Comparison of ENCODE assay signal across 8 cellular contexts in genomic region chr17:49315551-49315951, GRCh38. TPM values are rescaled to one million over a fixed set of nuclear protein-coding genes. Genes with fewer than 3 reads are reported as not detected.
DNase-seq lines count a peak whose midpoint lies in the region; ATAC-seq and TF ChIP-seq lines count a peak whose summit lies in the region.

No MANE protein-coding gene starts in this region.

- H2AFZ ChIP-seq in Karpas-422 (ENCODE audit: low read length) = no peak overlapping the region
- H2AFZ ChIP-seq in neural progenitor cell (replicated peaks) = no peak overlapping the region

- peak overlapping the region; percentile 38 for H3K9ac ChIP-seq in Karpas-422 (ENCODE audit: low read length)
- no peak overlapping the region for H3K9ac ChIP-seq in neural progenitor cell

- H4K20me1 ChIP-seq in Karpas-422 (ENCODE audit: insufficient read depth, low read depth, low read length) (no peaks in the 10 kb centered on the region), neural progenitor cell (ENCODE audit: low read depth) (peaks cover 20% of the 10 kb centered on the region)

- H3K9me3 Mint-ChIP-seq in activated T-helper 17 cell treated with anti-CD3 and anti-CD28 coated beads, Interleukin-2, amount 50 U/mL, for 72 hours = no peaks in the 10 kb centered on the region
- no peaks in the 10 kb centered on the region for H3K9me3 Mint-ChIP-seq in neural progenitor cell
- H3K9me3 Mint-ChIP-seq in stimulated activated naive CD8-positive, alpha-beta T cell treated with anti-CD3 and anti-CD28 coated beads, Interleukin-15, amount 100 ng/mL, for 72 hours = no peaks in the 10 kb centered on the region

- peaks cover 17% of the 10 kb centered on the region for H3K4me1 Mint-ChIP-seq in activated T-helper 17 cell treated with anti-CD3 and anti-CD28 coated beads, Interleukin-2, amount 50 U/mL, for 72 hours
- peaks cover 7% of the 10 kb centered on the region for H3K4me1 Mint-ChIP-seq in neural progenitor cell
- peaks cover 24% of the 10 kb centered on the region for H3K4me1 Mint-ChIP-seq in stimulated activated naive CD8-positive, alpha-beta T cell treated with anti-CD3 and anti-CD28 coated beads, Interleukin-15, amount 100 ng/mL, for 72 hours

- no peaks in the 10 kb centered on the region for H3K9me3 ChIP-seq in Karpas-422 (ENCODE audit: low read length)
- H3K9me3 ChIP-seq in neural progenitor cell (ENCODE audit: low read depth) = no peaks in the 10 kb centered on the region

- H3K27me3 ChIP-seq in Karpas-422 (ENCODE audit: low read length) (no peaks in the 10 kb centered on the region), neural progenitor cell (no peaks in the 10 kb centered on the region)

- H3K9me2 ChIP-seq in Karpas-422 (replicated peaks; ENCODE audit: insufficient read depth, low read length) = no peaks in the 10 kb centered on the region

- TF ChIP-seq CTCF in RWPE1 (conservative IDR thresholded peaks at IDR 0.05; ENCODE audit: low read depth) (peak; percentile 92), fibroblast of pulmonary artery (IDR thresholded peaks at IDR 0.05; ENCODE audit: low read length, missing control alignments) (peak; percentile 84), neural progenitor cell (IDR thresholded peaks at IDR 0.05) (peak; percentile 70)

- peak overlapping the region; percentile 51 for H3K27ac Mint-ChIP-seq in activated T-helper 17 cell treated with anti-CD3 and anti-CD28 coated beads, Interleukin-2, amount 50 U/mL, for 72 hours
- no peak overlapping the region for H3K27ac Mint-ChIP-seq in neural progenitor cell
- H3K27ac Mint-ChIP-seq in stimulated activated naive CD8-positive, alpha-beta T cell treated with anti-CD3 and anti-CD28 coated beads, Interleukin-15, amount 100 ng/mL, for 72 hours = peak overlapping the region in 1 of 2 donors; percentile 33

- H3K79me2 ChIP-seq in Karpas-422 (ENCODE audit: low read length) (peaks cover 41% of the 10 kb centered on the region), neural progenitor cell (ENCODE audit: low read depth) (peaks cover 12% of the 10 kb centered on the region)

- H3K27ac ChIP-seq in Karpas-422 (ENCODE audit: low read length) = peak overlapping the region; percentile 89
- H3K27ac ChIP-seq in RWPE1 = no peak overlapping the region
- H3K27ac ChIP-seq in neural progenitor cell = no peak overlapping the region

- H3K4me3 Mint-ChIP-seq in activated T-helper 17 cell treated with anti-CD3 and anti-CD28 coated beads, Interleukin-2, amount 50 U/mL, for 72 hours = peak overlapping the region; percentile 51
- H3K4me3 Mint-ChIP-seq in neural progenitor cell = no peak overlapping the region
- H3K4me3 Mint-ChIP-seq in stimulated activated naive CD8-positive, alpha-beta T cell treated with anti-CD3 and anti-CD28 coated beads, Interleukin-15, amount 100 ng/mL, for 72 hours = peak overlapping the region; percentile 35 to 56

- CTCF ChIA-PET in RWPE1 (lab: Yijun Ruan, JAX) = interaction anchor here (0.7 to 0.9 kb wide), 8 partner anchors 55 to 283 kb away, joined by 3 to 7 read pairs (median 3); no protein-coding TSS in a partner anchor

- peak; percentile 82 for DNase-seq in SIG-M5 treated with dmso at 0.1 percent for 504 hours (lab: John Stamatoyannopoulos, UW; ENCODE audit: unreplicated experiment)
- no peak for DNase-seq in SIG-M5 (lab: John Stamatoyannopoulos, UW)
- DNase-seq in Karpas-422 = peak; percentile 93
- peak; percentile 90 for DNase-seq in RWPE1 (ENCODE audit: low spot score)
- DNase-seq in fibroblast of pulmonary artery (ENCODE audit: low read depth) = peak; percentile 91
- peak; percentile 69 for DNase-seq in neural progenitor cell (ENCODE audit: low spot score)
- DNase-seq in stimulated activated naive CD8-positive, alpha-beta T cell treated with anti-CD3 and anti-CD28 coated beads, Interleukin-15, amount 100 ng/mL, for 72 hours = peak; percentile 71 to 82

- peaks cover 51% of the 10 kb centered on the region for H3K4me1 ChIP-seq in Karpas-422 (ENCODE audit: low read length)
- no peaks in the 10 kb centered on the region for H3K4me1 ChIP-seq in neural progenitor cell

- no peaks in the 10 kb centered on the region for H3K27me3 Mint-ChIP-seq in activated T-helper 17 cell treated with anti-CD3 and anti-CD28 coated beads, Interleukin-2, amount 50 U/mL, for 72 hours
- no peaks in the 10 kb centered on the region for H3K27me3 Mint-ChIP-seq in neural progenitor cell (ENCODE audit: insufficient read depth, low read depth)
- no peaks in the 10 kb centered on the region for H3K27me3 Mint-ChIP-seq in stimulated activated naive CD8-positive, alpha-beta T cell treated with anti-CD3 and anti-CD28 coated beads, Interleukin-15, amount 100 ng/mL, for 72 hours

- H3K4me3 ChIP-seq in Karpas-422 (ENCODE audit: low read length) (peak overlapping the region; percentile 30), fibroblast of pulmonary artery (replicated peaks; ENCODE audit: low read depth, low read length) (no peak overlapping the region), neural progenitor cell (no peak overlapping the region)

- peak; percentile 100 for ATAC-seq in activated T-helper 17 cell treated with anti-CD3 and anti-CD28 coated beads, Interleukin-2, amount 50 U/mL, for 72 hours (replicated peaks)
- ATAC-seq in stimulated activated naive CD8-positive, alpha-beta T cell treated with anti-CD3 and anti-CD28 coated beads, Interleukin-15, amount 100 ng/mL, for 72 hours = peak; percentile 100

- no peaks in the 10 kb centered on the region for H3K36me3 Mint-ChIP-seq in activated T-helper 17 cell treated with anti-CD3 and anti-CD28 coated beads, Interleukin-2, amount 50 U/mL, for 72 hours (ENCODE audit: low read depth)
- peaks cover 2% of the 10 kb centered on the region for H3K36me3 Mint-ChIP-seq in neural progenitor cell

- H3K4me2 ChIP-seq in Karpas-422 (ENCODE audit: low read depth, low read length, poor library complexity, severe bottlenecking) = peak overlapping the region; percentile 64
- no peak overlapping the region for H3K4me2 ChIP-seq in neural progenitor cell

- peaks cover 7% of the 10 kb centered on the region for H3F3A ChIP-seq in neural progenitor cell (ENCODE audit: low read depth)

- POLR2A ChIA-PET in RWPE1 (lab: Yijun Ruan, JAX; ENCODE audit: low non-redundant PET) = no interaction called here

- peaks cover 8% of the 10 kb centered on the region; the same call in 1 of the 2 replicates for H3K36me3 ChIP-seq in Karpas-422 (ENCODE audit: insufficient read depth, low read length)
- H3K36me3 ChIP-seq in neural progenitor cell = no peaks in the 10 kb centered on the region

RNA-seq across cellular contexts. Expression of gene ZNF652, which starts 46.5 kb away (rescaled TPM):
- total RNA-seq in Karpas-422 (2014; rRNA removed; shearing (Covaris generic); ENCODE audit: low replicate concordance) = 47.7 and 84.1 TPM in 2 replicates
- 10 to 100 TPM; 10.7 to 13.1 TPM for total RNA-seq in activated T-helper 17 cell treated with anti-CD3 and anti-CD28 coated beads, Interleukin-2, amount 50 U/mL, for 72 hours
- total RNA-seq in neural progenitor cell (ENCODE audit: low replicate concordance) = 45.6 and 55.7 TPM in 2 replicates
